17 cellular contexts compared by ENCODE assay signal in the genomic region with DNA sequence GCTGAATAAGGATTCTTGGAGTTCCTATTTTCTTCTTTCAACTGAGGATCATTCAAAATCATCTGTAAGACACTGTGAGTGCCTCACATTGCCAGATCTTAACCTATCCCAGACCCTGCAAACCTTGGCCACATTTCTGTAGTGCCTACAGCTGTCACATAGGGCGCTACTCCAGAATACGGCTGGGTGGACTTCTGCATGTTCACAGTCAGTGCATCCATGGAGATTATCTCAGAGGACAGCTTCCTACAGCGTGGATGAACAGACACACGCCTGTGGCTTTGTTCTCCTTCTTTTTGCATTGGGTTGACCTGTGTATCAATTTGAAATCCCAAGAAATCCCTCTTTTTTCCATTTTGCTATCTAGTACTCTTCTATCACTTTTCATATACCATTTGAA. TPM values are rescaled to one million over a fixed set of nuclear protein-coding genes. Genes with fewer than 3 reads are reported as not detected.
A peak's percentile ranks its signal among the peaks of the same experiment; 100 is the strongest.
DNase-seq lines count a peak whose midpoint lies in the region; ATAC-seq and TF ChIP-seq lines count a peak whose summit lies in the region.
"Had no signal": no experiment of that assay in that cellular context is flagged by ENCODE, and none has a peak within 500 bp of the region (broad histone marks: within the 10 kb centered on the region; RNA-seq: fewer than 3 reads in every experiment).

No MANE protein-coding gene starts in this region.

- no peak overlapping the region for H2AFZ ChIP-seq in GM23338

- H4K20me1 ChIP-seq in GM23338 (replicated peaks; ENCODE audit: insufficient read depth): peaks cover 7% of the 10 kb centered on the region

- no peaks in the 10 kb centered on the region; the same call in 1 of the 2 replicates for H3K27me3 ChIP-seq in BE2C
- H3K27me3 ChIP-seq in GM23338 (ENCODE audit: insufficient read depth): peaks cover 59% of the 10 kb centered on the region

- H3K4me3 ChIP-seq in BE2C (ENCODE audit: low read depth, low read length): no peak overlapping the region
- H3K4me3 ChIP-seq in GM23338: no peak overlapping the region
- H3K4me3 ChIP-seq: A549, BLaER1 had no signal

- peak; percentile 33 for DNase-seq in BE2C
- DNase-seq in NAMALWA (ENCODE audit: low spot score): peak; percentile 14
- DNase-seq in activated T-helper 1 cell treated with anti-CD3 and anti-CD28 coated beads, Interleukin-12 subunit alpha, Interleukin-12 subunit beta, Interleukin-2, Interleukin-4 antibody, amounts not matched to agents 30 ng/mL and 10 ng/mL and 1 ng/mL, durations not matched to agents 14 hours and 24 hours and 36 hours (ENCODE audit: low spot score): no peak
- DNase-seq in neural crest cell (ENCODE audit: low read depth, low spot score): no peak
- no peak for DNase-seq in NCI-H82 (lab: John Stamatoyannopoulos, UW)
- DNase-seq in GM23338 (ENCODE audit: low spot score): no peak
- DNase-seq in DMS79 treated with DMSO at 0.1 percent for 48 hours (lab: John Stamatoyannopoulos, UW): no peak
- DNase-seq: Calu3, DMS153, DND-41, GDM1, IMR-90, KG1 had no signal

- H3K9me2 ChIP-seq in GM23338 (ENCODE audit: insufficient read depth): no peaks in the 10 kb centered on the region

- H3K27ac Mint-ChIP-seq in activated T-helper 1 cell treated with anti-CD3 and anti-CD28 coated beads, Interleukin-12 subunit alpha, Interleukin-12 subunit beta, Interleukin-2, Interleukin-4 antibody, amounts not matched to agents 30 ng/mL and 10 ng/mL and 1 ng/mL, durations not matched to agents 14 hours and 24 hours and 36 hours: no peak overlapping the region
- H3K27ac Mint-ChIP-seq in neural crest cell (ENCODE audit: unreplicated experiment): no peak overlapping the region
- H3K27ac Mint-ChIP-seq in GM23338: no peak overlapping the region

- ATAC-seq in HG02852 (IDR thresholded peaks at IDR 0.05; ENCODE audit: unreplicated experiment): no peak
- ATAC-seq in GM23338: no peak
- ATAC-seq: A549, HCT116 had no signal

- H3K4me1 ChIP-seq in BE2C: peaks cover 9% of the 10 kb centered on the region
- peaks cover 10% of the 10 kb centered on the region; the same call in 1 of the 2 replicates for H3K4me1 ChIP-seq in GM23338 (ENCODE audit: insufficient read depth)

- H3K27ac ChIP-seq in GM23338 (ENCODE audit: low read depth): no peak overlapping the region
- H3K27ac ChIP-seq: A549, BLaER1 had no signal

- H3K9me3 Mint-ChIP-seq in activated T-helper 1 cell treated with anti-CD3 and anti-CD28 coated beads, Interleukin-12 subunit alpha, Interleukin-12 subunit beta, Interleukin-2, Interleukin-4 antibody, amounts not matched to agents 30 ng/mL and 10 ng/mL and 1 ng/mL, durations not matched to agents 14 hours and 24 hours and 36 hours: no peaks in the 10 kb centered on the region
- H3K9me3 Mint-ChIP-seq in neural crest cell: no peaks in the 10 kb centered on the region
- no peaks in the 10 kb centered on the region for H3K9me3 Mint-ChIP-seq in GM23338

- TF ChIP-seq CTCF in BE2C (IDR thresholded peaks at IDR 0.05; ENCODE audit: low read depth, low read length) (no peak), neural crest cell (conservative IDR thresholded peaks at IDR 0.05) (no peak), GM23338 (conservative IDR thresholded peaks at IDR 0.05; ENCODE audit: low read depth in 2 of 2) (no peak)

- no peaks in the 10 kb centered on the region for H3K9me3 ChIP-seq in BE2C
- H3K9me3 ChIP-seq: A549, BLaER1 had no signal

- H3F3A ChIP-seq in GM23338 (replicated peaks; ENCODE audit: low read depth): no peaks in the 10 kb centered on the region

- peaks cover 2% of the 10 kb centered on the region; the same call in 1 of the 2 replicates for H3K36me3 ChIP-seq in BE2C
- no peaks in the 10 kb centered on the region for H3K36me3 ChIP-seq in GM23338 (ENCODE audit: insufficient read depth)
- H3K36me3 ChIP-seq: BLaER1 had no signal

- H3K79me2 ChIP-seq in GM23338 (replicated peaks; ENCODE audit: insufficient read depth): no peaks in the 10 kb centered on the region

- H3K27me3 Mint-ChIP-seq in activated T-helper 1 cell treated with anti-CD3 and anti-CD28 coated beads, Interleukin-12 subunit alpha, Interleukin-12 subunit beta, Interleukin-2, Interleukin-4 antibody, amounts not matched to agents 30 ng/mL and 10 ng/mL and 1 ng/mL, durations not matched to agents 14 hours and 24 hours and 36 hours (ENCODE audit: insufficient read depth): peaks cover 48% of the 10 kb centered on the region
- H3K27me3 Mint-ChIP-seq in neural crest cell (ENCODE audit: low read depth) (peaks cover 41% of the 10 kb centered on the region), GM23338 (ENCODE audit: insufficient read depth, low read depth, poor library complexity) (peaks cover 39% of the 10 kb centered on the region)

- no peaks in the 10 kb centered on the region for H3K36me3 Mint-ChIP-seq in activated T-helper 1 cell treated with anti-CD3 and anti-CD28 coated beads, Interleukin-12 subunit alpha, Interleukin-12 subunit beta, Interleukin-2, Interleukin-4 antibody, amounts not matched to agents 30 ng/mL and 10 ng/mL and 1 ng/mL, durations not matched to agents 14 hours and 24 hours and 36 hours (ENCODE audit: low read depth)
- no peaks in the 10 kb centered on the region for H3K36me3 Mint-ChIP-seq in neural crest cell (ENCODE audit: low read depth)
- no peaks in the 10 kb centered on the region; the same call in 2 of the 3 replicates for H3K36me3 Mint-ChIP-seq in GM23338 (ENCODE audit: low read depth)

- H3K4me1 Mint-ChIP-seq in activated T-helper 1 cell treated with anti-CD3 and anti-CD28 coated beads, Interleukin-12 subunit alpha, Interleukin-12 subunit beta, Interleukin-2, Interleukin-4 antibody, amounts not matched to agents 30 ng/mL and 10 ng/mL and 1 ng/mL, durations not matched to agents 14 hours and 24 hours and 36 hours (ENCODE audit: low read depth): peaks cover 18% of the 10 kb centered on the region
- H3K4me1 Mint-ChIP-seq in neural crest cell: peaks cover 34% of the 10 kb centered on the region
- H3K4me1 Mint-ChIP-seq in GM23338: peaks cover 19% of the 10 kb centered on the region

- intact Hi-C loops in activated T-helper 1 cell treated with anti-CD3 and anti-CD28 coated beads, Interleukin-12 subunit alpha, Interleukin-12 subunit beta, Interleukin-2, Interleukin-4 antibody, amounts not matched to agents 30 ng/mL and 10 ng/mL and 1 ng/mL, durations not matched to agents 14 hours and 24 hours and 36 hours (cut with micrococcal nuclease): loop anchor here (5.0 kb wide), 1 partner anchor 149 kb away; no protein-coding TSS in a partner anchor

- peak overlapping the region; percentile 11 for H3K4me3 Mint-ChIP-seq in activated T-helper 1 cell treated with anti-CD3 and anti-CD28 coated beads, Interleukin-12 subunit alpha, Interleukin-12 subunit beta, Interleukin-2, Interleukin-4 antibody, amounts not matched to agents 30 ng/mL and 10 ng/mL and 1 ng/mL, durations not matched to agents 14 hours and 24 hours and 36 hours
- peak overlapping the region; percentile 93 for H3K4me3 Mint-ChIP-seq in neural crest cell
- H3K4me3 Mint-ChIP-seq in GM23338: no peak overlapping the region

- H3K4me2 ChIP-seq in GM23338: no peak overlapping the region
- H3K4me2 ChIP-seq: A549, BLaER1 had no signal

TF ChIP-seq in GM23338, 12 proteins besides CTCF, POLR2A, EP300 and RAD21 (continues in another document):
- TF ChIP-seq EZH2phosphoT487 (IDR thresholded peaks at IDR 0.05; ENCODE audit: unreplicated experiment) (no peak), CREB1 (CRISPR knock-in tag; IDR thresholded peaks at IDR 0.05; ENCODE audit: low read depth) (no peak), JUNB (IDR thresholded peaks at IDR 0.05; ENCODE audit: unreplicated experiment) (no peak)
- TF ChIP-seq, protein P1, sequence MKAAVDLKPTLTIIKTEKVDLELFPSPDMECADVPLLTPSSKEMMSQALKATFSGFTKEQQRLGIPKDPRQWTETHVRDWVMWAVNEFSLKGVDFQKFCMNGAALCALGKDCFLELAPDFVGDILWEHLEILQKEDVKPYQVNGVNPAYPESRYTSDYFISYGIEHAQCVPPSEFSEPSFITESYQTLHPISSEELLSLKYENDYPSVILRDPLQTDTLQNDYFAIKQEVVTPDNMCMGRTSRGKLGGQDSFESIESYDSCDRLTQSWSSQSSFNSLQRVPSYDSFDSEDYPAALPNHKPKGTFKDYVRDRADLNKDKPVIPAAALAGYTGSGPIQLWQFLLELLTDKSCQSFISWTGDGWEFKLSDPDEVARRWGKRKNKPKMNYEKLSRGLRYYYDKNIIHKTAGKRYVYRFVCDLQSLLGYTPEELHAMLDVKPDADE (IDR thresholded peaks at IDR 0.05): no peak
- TF ChIP-seq, protein P2, sequence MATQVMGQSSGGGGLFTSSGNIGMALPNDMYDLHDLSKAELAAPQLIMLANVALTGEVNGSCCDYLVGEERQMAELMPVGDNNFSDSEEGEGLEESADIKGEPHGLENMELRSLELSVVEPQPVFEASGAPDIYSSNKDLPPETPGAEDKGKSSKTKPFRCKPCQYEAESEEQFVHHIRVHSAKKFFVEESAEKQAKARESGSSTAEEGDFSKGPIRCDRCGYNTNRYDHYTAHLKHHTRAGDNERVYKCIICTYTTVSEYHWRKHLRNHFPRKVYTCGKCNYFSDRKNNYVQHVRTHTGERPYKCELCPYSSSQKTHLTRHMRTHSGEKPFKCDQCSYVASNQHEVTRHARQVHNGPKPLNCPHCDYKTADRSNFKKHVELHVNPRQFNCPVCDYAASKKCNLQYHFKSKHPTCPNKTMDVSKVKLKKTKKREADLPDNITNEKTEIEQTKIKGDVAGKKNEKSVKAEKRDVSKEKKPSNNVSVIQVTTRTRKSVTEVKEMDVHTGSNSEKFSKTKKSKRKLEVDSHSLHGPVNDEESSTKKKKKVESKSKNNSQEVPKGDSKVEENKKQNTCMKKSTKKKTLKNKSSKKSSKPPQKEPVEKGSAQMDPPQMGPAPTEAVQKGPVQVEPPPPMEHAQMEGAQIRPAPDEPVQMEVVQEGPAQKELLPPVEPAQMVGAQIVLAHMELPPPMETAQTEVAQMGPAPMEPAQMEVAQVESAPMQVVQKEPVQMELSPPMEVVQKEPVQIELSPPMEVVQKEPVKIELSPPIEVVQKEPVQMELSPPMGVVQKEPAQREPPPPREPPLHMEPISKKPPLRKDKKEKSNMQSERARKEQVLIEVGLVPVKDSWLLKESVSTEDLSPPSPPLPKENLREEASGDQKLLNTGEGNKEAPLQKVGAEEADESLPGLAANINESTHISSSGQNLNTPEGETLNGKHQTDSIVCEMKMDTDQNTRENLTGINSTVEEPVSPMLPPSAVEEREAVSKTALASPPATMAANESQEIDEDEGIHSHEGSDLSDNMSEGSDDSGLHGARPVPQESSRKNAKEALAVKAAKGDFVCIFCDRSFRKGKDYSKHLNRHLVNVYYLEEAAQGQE (IDR thresholded peaks at IDR 0.05; ENCODE audit: unreplicated experiment): no peak

RNA-seq across cellular contexts. Expression of a gene that starts 1.9 kb away (rescaled TPM):
- polyA plus RNA-seq in BE2C (2012; ENCODE audit: insufficient read depth, insufficient read length, low read depth): 5.9 TPM
- total RNA-seq in activated T-helper 1 cell treated with anti-CD3 and anti-CD28 coated beads, Interleukin-12 subunit alpha, Interleukin-12 subunit beta, Interleukin-2, Interleukin-4 antibody, amounts not matched to agents 30 ng/mL and 10 ng/mL and 1 ng/mL, durations not matched to agents 14 hours and 24 hours and 36 hours: 2.8 and 3.3 TPM in 2 replicates
- total RNA-seq in neural crest cell: 7.3 and 8.4 TPM in 2 replicates
- total RNA-seq in GM23338 (2014; rRNA removed; shearing (Covaris generic)): 5.7 and 6.5 TPM in 2 replicates
- 1.5 and 1.9 TPM in 2 replicates for polyA plus RNA-seq in GM23338 (2016; fragmentation: Nextera tagmentation; extraction: Ambion mirVana)

Comparison
In these comparisons a context has a peak if more than half of its experiments do, and no peak if none do; other contexts are left out.
1. DNase-seq: peak in BE2C (single experiment) and NAMALWA (single experiment); none in activated T-helper 1 cell treated with anti-CD3 and anti-CD28 coated beads, Interleukin-12 subunit alpha, Interleukin-12 subunit beta, Interleukin-2, Interleukin-4 antibody, amounts not matched to agents 30 ng/mL and 10 ng/mL and 1 ng/mL, durations not matched to agents 14 hours and 24 hours and 36 hours (single experiment), neural crest cell (single experiment), NCI-H82 (single experiment), GM23338 (single experiment) and DMS79 treated with DMSO at 0.1 percent for 48 hours (single experiment).